In genomic region chr9:115945009-115945431, GRCh38 we compare ENCODE assay signal across 12 cellular contexts.
DNase-seq lines count a peak whose midpoint lies in the region; ATAC-seq and TF ChIP-seq lines count a peak whose summit lies in the region.
"Had no signal": no experiment of that assay in that cellular context is flagged by ENCODE, and none has a peak within 500 bp of the region (broad histone marks: within the 10 kb centered on the region; RNA-seq: fewer than 3 reads in every experiment).

No MANE protein-coding gene starts in this region.

- H3K9me3 ChIP-seq in esophagus muscularis mucosa, result no peaks in the 10 kb centered on the region
- no peaks in the 10 kb centered on the region for H3K9me3 ChIP-seq in thoracic aorta
- H3K9me3 ChIP-seq: MG63 had no signal

- H3K36me3 ChIP-seq in esophagus muscularis mucosa (no peaks in the 10 kb centered on the region), thoracic aorta (no peaks in the 10 kb centered on the region)
- H3K36me3 ChIP-seq: MG63 had no signal

- H3K4me3 ChIP-seq in esophagus muscularis mucosa, result no peak overlapping the region
- peak overlapping the region; percentile 39 for H3K4me3 ChIP-seq in thoracic aorta
- H3K4me3 ChIP-seq: MG63 had no signal

- peak overlapping the region; percentile 95 for H3K27ac Mint-ChIP-seq in mesothelial cell of epicardium
- H3K27ac Mint-ChIP-seq: activated naive CD8-positive, alpha-beta T cell treated with anti-CD3 and anti-CD28 coated beads, Interleukin-2, amount 10 ng/mL, durations not matched to agents 7 days and 5 days had no signal

- no peak for ATAC-seq in thoracic aorta (ENCODE audit: insufficient number of reproducible peaks, low FRiP score, low read depth)
- no peak for ATAC-seq in GM18505 (IDR thresholded peaks at IDR 0.05; ENCODE audit: unreplicated experiment)
- no peak for ATAC-seq in GM21526 (IDR thresholded peaks at IDR 0.05; ENCODE audit: low FRiP score, unreplicated experiment)
- no peak for ATAC-seq in HG02798 (IDR thresholded peaks at IDR 0.05; ENCODE audit: poor library complexity, unreplicated experiment)

- H3K27me3 Mint-ChIP-seq in mesothelial cell of epicardium (ENCODE audit: low read depth), result no peaks in the 10 kb centered on the region
- H3K27me3 Mint-ChIP-seq: activated naive CD8-positive, alpha-beta T cell treated with anti-CD3 and anti-CD28 coated beads, Interleukin-2, amount 10 ng/mL, durations not matched to agents 7 days and 5 days had no signal

- peak; percentile 2 for DNase-seq in MV-4-11 (lab: John Stamatoyannopoulos, UW)
- DNase-seq in esophagus muscularis mucosa (ENCODE audit: extremely low spot score), result no peak
- no peak for DNase-seq in mesothelial cell of epicardium (ENCODE audit: low spot score in 2 of 2, unreplicated experiment in 2 of 2)
- DNase-seq in thoracic aorta (ENCODE audit: low spot score), result no peak
- DNase-seq in dedifferentiated amniotic fluid mesenchymal stem cell (ENCODE audit: extremely low spot score), result no peak
- DNase-seq: activated naive CD8-positive, alpha-beta T cell treated with anti-CD3 and anti-CD28 coated beads, Interleukin-2, amount 10 ng/mL, durations not matched to agents 7 days and 5 days; hippocampal formation; midbrain had no signal

- H3K4me1 ChIP-seq in esophagus muscularis mucosa (peaks cover 6 to 13% (median 9%) of the 10 kb centered on the region in 4 donors), thoracic aorta (ENCODE audit: control insufficient read depth in 1 of 2, low read depth in 2 of 2) (peaks cover 16 to 42% of the 10 kb centered on the region in 2 donors)

- intact Hi-C loops in esophagus muscularis mucosa (cut with DNase I), result no loop called here

- TF ChIP-seq EP300 in esophagus muscularis mucosa (IDR thresholded peaks at IDR 0.05), result no peak

- no peak overlapping the region for H3K4me3 Mint-ChIP-seq in mesothelial cell of epicardium
- H3K4me3 Mint-ChIP-seq: activated naive CD8-positive, alpha-beta T cell treated with anti-CD3 and anti-CD28 coated beads, Interleukin-2, amount 10 ng/mL, durations not matched to agents 7 days and 5 days had no signal

- H3K36me3 Mint-ChIP-seq in mesothelial cell of epicardium, result no peaks in the 10 kb centered on the region
- H3K36me3 Mint-ChIP-seq: activated naive CD8-positive, alpha-beta T cell treated with anti-CD3 and anti-CD28 coated beads, Interleukin-2, amount 10 ng/mL, durations not matched to agents 7 days and 5 days had no signal

- TF ChIP-seq POLR2A in esophagus muscularis mucosa (IDR thresholded peaks at IDR 0.05; ENCODE audit: low read depth) (no peak), GM18505 (IDR thresholded peaks at IDR 0.05; ENCODE audit: borderline replicate concordance, extremely low read depth, insufficient read depth, insufficient read length) (no peak)

- peak overlapping the region; percentile 46 to 73 (median 64) for H3K27ac ChIP-seq in esophagus muscularis mucosa (replicated peaks in 1 of 4)
- peak overlapping the region; percentile 79 to 88 for H3K27ac ChIP-seq in thoracic aorta

- TF ChIP-seq CTCF in esophagus muscularis mucosa (IDR thresholded peaks at IDR 0.05), result no peak
- TF ChIP-seq CTCF in mesothelial cell of epicardium (IDR thresholded peaks at IDR 0.05; ENCODE audit: unreplicated experiment), result no peak
- no peak for TF ChIP-seq CTCF in thoracic aorta (IDR thresholded peaks at IDR 0.05)

- H3K27me3 ChIP-seq in esophagus muscularis mucosa (no peaks in the 10 kb centered on the region), thoracic aorta (replicated peaks; ENCODE audit: insufficient read depth) (no peaks in the 10 kb centered on the region)
- H3K27me3 ChIP-seq: MG63 had no signal

- H3K4me1 Mint-ChIP-seq in mesothelial cell of epicardium, result peaks cover 38% of the 10 kb centered on the region
- H3K4me1 Mint-ChIP-seq: activated naive CD8-positive, alpha-beta T cell treated with anti-CD3 and anti-CD28 coated beads, Interleukin-2, amount 10 ng/mL, durations not matched to agents 7 days and 5 days had no signal

- H3K9me3 Mint-ChIP-seq in mesothelial cell of epicardium, result no peaks in the 10 kb centered on the region
- H3K9me3 Mint-ChIP-seq: activated naive CD8-positive, alpha-beta T cell treated with anti-CD3 and anti-CD28 coated beads, Interleukin-2, amount 10 ng/mL, durations not matched to agents 7 days and 5 days had no signal
